ENCODE assay signal across 9 cellular contexts in the genomic region with DNA sequence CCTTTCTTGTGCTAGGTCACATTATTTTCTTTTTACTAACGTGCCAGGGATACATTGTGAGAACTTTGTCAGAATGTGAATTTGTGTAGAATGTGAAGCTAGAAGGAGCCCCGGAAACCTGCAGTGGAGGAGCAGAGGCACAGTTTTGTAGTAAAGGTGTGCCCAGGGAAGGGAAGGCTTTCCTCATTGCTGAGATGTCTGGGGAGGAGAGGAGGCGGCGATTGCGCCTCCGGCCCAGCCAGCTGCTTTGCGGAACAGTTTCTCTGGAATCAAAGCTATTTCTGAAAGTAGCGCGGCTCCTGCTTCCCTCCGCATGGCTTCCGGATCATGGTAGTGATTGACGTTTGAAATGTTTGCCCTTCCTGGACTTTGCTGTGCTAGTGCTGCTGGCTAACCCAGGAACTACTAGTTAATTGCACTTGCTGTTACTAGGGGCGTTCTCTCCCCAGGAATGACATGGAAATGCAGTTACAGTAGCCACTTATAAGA.
DNase-seq lines count a peak whose midpoint lies in the region; ATAC-seq lines count a peak whose summit lies in the region.
"Had no signal": no experiment of that assay in that cellular context is flagged by ENCODE, and none has a peak within 500 bp of the region (broad histone marks: within the 10 kb centered on the region; RNA-seq: fewer than 3 reads in every experiment).

No MANE protein-coding gene starts in this region.

- no peak overlapping the region for H3K4me3 ChIP-seq in skin epidermis

- peaks cover 40% of the 10 kb centered on the region for H3K4me1 Mint-ChIP-seq in activated naive CD8-positive, alpha-beta T cell treated with anti-CD3 and anti-CD28 coated beads for 36 hours

- no peaks in the 10 kb centered on the region for H3K9me3 Mint-ChIP-seq in activated naive CD8-positive, alpha-beta T cell treated with anti-CD3 and anti-CD28 coated beads for 36 hours

- H3K27ac Mint-ChIP-seq in activated naive CD8-positive, alpha-beta T cell treated with anti-CD3 and anti-CD28 coated beads for 36 hours, result peak overlapping the region; percentile 58

- H3K4me3 Mint-ChIP-seq in activated naive CD8-positive, alpha-beta T cell treated with anti-CD3 and anti-CD28 coated beads for 36 hours, result no peak overlapping the region

- no peak for ATAC-seq in GM19463 (IDR thresholded peaks at IDR 0.05; ENCODE audit: unreplicated experiment)
- no peak for ATAC-seq in HG02571 (IDR thresholded peaks at IDR 0.05; ENCODE audit: unreplicated experiment)

- DNase-seq in HT-29 (ENCODE audit: low spot score) (peak; percentile 82), kidney glomerular epithelial cell (lab: John Stamatoyannopoulos, UW) (peak; percentile 26), NCI-H524 (lab: John Stamatoyannopoulos, UW) (no peak), SIG-M5 (lab: John Stamatoyannopoulos, UW) (no peak)
- no peak for DNase-seq in activated naive CD8-positive, alpha-beta T cell treated with anti-CD3 and anti-CD28 coated beads for 36 hours

- peak overlapping the region in 13 of 21 experiments; percentile 2 to 50 (median 28) for H3K27ac ChIP-seq in skin epidermis
- H3K27ac ChIP-seq: HL-60 had no signal

- no peaks in the 10 kb centered on the region for H3K27me3 Mint-ChIP-seq in activated naive CD8-positive, alpha-beta T cell treated with anti-CD3 and anti-CD28 coated beads for 36 hours

- H3K36me3 Mint-ChIP-seq in activated naive CD8-positive, alpha-beta T cell treated with anti-CD3 and anti-CD28 coated beads for 36 hours, result peaks cover 17% of the 10 kb centered on the region

Comparison
In these comparisons a context has a peak if more than half of its experiments do, and no peak if none do; other contexts are left out.
1. DNase-seq: peak in HT-29 (single experiment) and kidney glomerular epithelial cell (single experiment); none in activated naive CD8-positive, alpha-beta T cell treated with anti-CD3 and anti-CD28 coated beads for 36 hours (single experiment), NCI-H524 (0 of 2) and SIG-M5 (single experiment).